9 cellular contexts compared by ENCODE assay signal in genomic region chr9:34809504-34810186, GRCh38.
A peak's percentile ranks its signal among the peaks of the same experiment; 100 is the strongest.
DNase-seq lines count a peak whose midpoint lies in the region; ATAC-seq and TF ChIP-seq lines count a peak whose summit lies in the region.
"Had no signal": no experiment of that assay in that cellular context is flagged by ENCODE, and none has a peak within 500 bp of the region (broad histone marks: within the 10 kb centered on the region; RNA-seq: fewer than 3 reads in every experiment).

No MANE protein-coding gene starts in this region.

- no peaks in the 10 kb centered on the region for H3K36me3 Mint-ChIP-seq in endodermal cell (ENCODE audit: low read depth)
- H3K36me3 Mint-ChIP-seq: activated CD8-positive, alpha-beta memory T cell treated with anti-CD3 and anti-CD28 coated beads, Interleukin-2, amount 10 ng/mL, durations not matched to agents 7 days and 5 days had no signal

- peaks cover 15% of the 10 kb centered on the region for H3K9me3 Mint-ChIP-seq in endodermal cell

- no peak overlapping the region for H3K27ac Mint-ChIP-seq in endodermal cell
- H3K27ac Mint-ChIP-seq: activated CD8-positive, alpha-beta memory T cell treated with anti-CD3 and anti-CD28 coated beads, Interleukin-2, amount 10 ng/mL, durations not matched to agents 7 days and 5 days had no signal

- no peaks in the 10 kb centered on the region for H3K4me1 Mint-ChIP-seq in endodermal cell
- H3K4me1 Mint-ChIP-seq: activated CD8-positive, alpha-beta memory T cell treated with anti-CD3 and anti-CD28 coated beads, Interleukin-2, amount 10 ng/mL, durations not matched to agents 7 days and 5 days had no signal

- H3K27ac ChIP-seq in endodermal cell (ENCODE audit: low read depth, low read length) (no peak overlapping the region), left lung (no peak overlapping the region)

- peak; percentile 6 for DNase-seq in stimulated activated CD4-positive, alpha-beta T cell treated with anti-CD3 and anti-CD28 coated beads, Interleukin-15, amount 100 ng/mL, for 24 hours
- no peak for DNase-seq in stimulated activated CD4-positive, alpha-beta T cell treated with anti-CD3 and anti-CD28 coated beads, Interleukin-12 subunit alpha, Interleukin-12 subunit beta, amount 100 ng/mL, for 4 hours
- peak; percentile 90 for DNase-seq in endodermal cell
- DNase-seq in left lung: no peak
- DNase-seq in activated CD4-positive, CD25-positive, alpha-beta regulatory T cell (lab: John Stamatoyannopoulos, UW): no peak
- DNase-seq: activated CD8-positive, alpha-beta memory T cell treated with anti-CD3 and anti-CD28 coated beads, Interleukin-2, amount 10 ng/mL, durations not matched to agents 7 days and 5 days had no signal

- no peaks in the 10 kb centered on the region for H3K36me3 ChIP-seq in endodermal cell (ENCODE audit: control insufficient read depth, insufficient read depth, low read length)
- no peaks in the 10 kb centered on the region for H3K36me3 ChIP-seq in left lung

- intact Hi-C loops in left lung (cut with DNase I): no loop called here

- 48 to 50% methylated on average over 30 to 70 of the region's 70 CpGs for WGBS in endodermal cell (ENCODE audit: insufficient coverage in 1 of 2, insufficient read length in 1 of 2), 2 experiments

- H3K4me3 ChIP-seq in endodermal cell (ENCODE audit: low read length): no peak overlapping the region
- no peak overlapping the region for H3K4me3 ChIP-seq in left lung

- TF ChIP-seq CTCF in endodermal cell (conservative IDR thresholded peaks at IDR 0.05) (peak; percentile 79), left lung (IDR thresholded peaks at IDR 0.05) (peak in 1 of 2 donors; percentile 16)

- ATAC-seq in left lung (peak; percentile 75), GM18870 (IDR thresholded peaks at IDR 0.05; ENCODE audit: unreplicated experiment) (no peak), GM19463 (IDR thresholded peaks at IDR 0.05; ENCODE audit: unreplicated experiment) (no peak), GM18498 (IDR thresholded peaks at IDR 0.05; ENCODE audit: unreplicated experiment) (no peak)
- ATAC-seq: activated CD8-positive, alpha-beta memory T cell treated with anti-CD3 and anti-CD28 coated beads, Interleukin-2, amount 10 ng/mL, durations not matched to agents 7 days and 5 days had no signal

- H3K4me1 ChIP-seq in endodermal cell (ENCODE audit: control insufficient read depth, insufficient read depth, low read length) (no peaks in the 10 kb centered on the region), left lung (peaks cover 0 to 5% of the 10 kb centered on the region in 2 donors)

- H3K9me3 ChIP-seq in endodermal cell (ENCODE audit: control insufficient read depth, low read length) (peaks cover 12% of the 10 kb centered on the region), left lung (peaks cover 4 to 13% of the 10 kb centered on the region in 2 donors)

- H3K4me3 Mint-ChIP-seq in endodermal cell: peak overlapping the region; percentile 43
- H3K4me3 Mint-ChIP-seq: activated CD8-positive, alpha-beta memory T cell treated with anti-CD3 and anti-CD28 coated beads, Interleukin-2, amount 10 ng/mL, durations not matched to agents 7 days and 5 days had no signal

- H3K27me3 Mint-ChIP-seq in endodermal cell (ENCODE audit: insufficient read depth): peaks cover 89% of the 10 kb centered on the region

- no peak overlapping the region for H3K9ac ChIP-seq in endodermal cell (ENCODE audit: extremely low read depth, low read length, poor library complexity, severe bottlenecking)

- H3K27me3 ChIP-seq in endodermal cell (ENCODE audit: control insufficient read depth, insufficient read depth, low read length, poor library complexity, severe bottlenecking) (peaks cover 44% of the 10 kb centered on the region), left lung (peaks cover 20 to 45% of the 10 kb centered on the region in 2 donors)

Comparison
In these comparisons a context has a peak if more than half of its experiments do, and no peak if none do; other contexts are left out.
1. DNase-seq: peak in stimulated activated CD4-positive, alpha-beta T cell treated with anti-CD3 and anti-CD28 coated beads, Interleukin-15, amount 100 ng/mL, for 24 hours (single experiment) and endodermal cell (single experiment); none in stimulated activated CD4-positive, alpha-beta T cell treated with anti-CD3 and anti-CD28 coated beads, Interleukin-12 subunit alpha, Interleukin-12 subunit beta, amount 100 ng/mL, for 4 hours (single experiment), left lung (0 of 2) and activated CD4-positive, CD25-positive, alpha-beta regulatory T cell (0 of 4).